13 cellular contexts compared by ENCODE assay signal in the genomic region with DNA sequence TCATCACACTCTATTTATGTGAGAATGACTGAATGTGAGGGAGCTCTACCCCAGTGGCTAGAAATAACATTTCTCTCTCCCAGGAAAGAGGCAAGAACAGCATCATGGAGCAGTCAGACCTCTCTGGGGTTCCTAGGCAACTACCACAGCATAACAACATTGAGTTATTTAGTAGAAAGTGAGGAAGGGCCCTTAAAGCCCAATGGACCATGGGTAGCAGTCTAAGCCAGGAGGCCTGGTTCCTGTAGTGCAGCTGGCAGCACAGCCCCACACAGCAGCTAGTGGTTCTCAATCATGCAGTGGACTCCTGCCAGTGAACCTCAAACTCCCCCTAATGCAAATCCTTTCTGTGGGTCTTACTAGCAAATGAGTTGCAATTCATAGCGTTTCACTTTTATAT. TPM values are rescaled to one million over a fixed set of nuclear protein-coding genes. Genes with fewer than 3 reads are reported as not detected.
DNase-seq lines count a peak whose midpoint lies in the region; ATAC-seq lines count a peak whose summit lies in the region.
"Had no signal": no experiment of that assay in that cellular context is flagged by ENCODE, and none has a peak within 500 bp of the region (broad histone marks: within the 10 kb centered on the region; RNA-seq: fewer than 3 reads in every experiment).

No MANE protein-coding gene starts in this region.

- no peak overlapping the region for H3K4me3 Mint-ChIP-seq in activated naive CD4-positive, alpha-beta T cell treated with anti-CD3 and anti-CD28 coated beads for 36 hours
- H3K4me3 Mint-ChIP-seq in T-helper 2 cell treated with Interferon-gamma antibody and Interleukin-4, amounts not matched to agents 5 μg/mL and 100 μg/mL, for 36 hours, result peak overlapping the region; percentile 61
- no peak overlapping the region for H3K4me3 Mint-ChIP-seq in stimulated activated naive CD8-positive, alpha-beta T cell treated with anti-CD3 and anti-CD28 coated beads, Interleukin-15, Interleukin-2, amounts not matched to agents 100 ng/mL and 50 ng/mL, for 24 hours

- no peaks in the 10 kb centered on the region for H3K27me3 ChIP-seq in effector memory CD4-positive, alpha-beta T cell (replicated peaks; ENCODE audit: control insufficient read depth, insufficient read depth, low read length, poor library complexity, severe bottlenecking)
- H3K27me3 ChIP-seq: dorsolateral prefrontal cortex had no signal

- CTCF ChIA-PET in activated naive CD4-positive, alpha-beta T cell treated with anti-CD3 and anti-CD28 coated beads for 36 hours (lab: Charles Lee), result interaction anchor here (0.7 to 1.7 kb wide), 6 partner anchors 17 to 254 kb away, joined by 3 to 5 read pairs (median 4); partner anchors contain the start of gene SPEF2

- peak; percentile 73 for DNase-seq in activated naive CD4-positive, alpha-beta T cell treated with anti-CD3 and anti-CD28 coated beads for 36 hours
- DNase-seq in activated naive CD4-positive, alpha-beta T cell treated with anti-CD3 and anti-CD28 coated beads, Interleukin-2, amount 50 U/mL, for 16 hours, result no peak
- DNase-seq in T-helper 2 cell treated with Interferon-gamma antibody and Interleukin-4, amounts not matched to agents 5 μg/mL and 100 μg/mL, for 36 hours (ENCODE audit: low spot score), result peak; percentile 33
- peak in 2 of 3 donors; percentile 3 to 7 for DNase-seq in effector memory CD4-positive, alpha-beta T cell
- no peak for DNase-seq in NCI-H2171 (lab: John Stamatoyannopoulos, UW)
- DNase-seq: dorsolateral prefrontal cortex, head of caudate nucleus, NCI-H345 had no signal

- no peaks in the 10 kb centered on the region for H3K27me3 Mint-ChIP-seq in activated naive CD4-positive, alpha-beta T cell treated with anti-CD3 and anti-CD28 coated beads for 36 hours (ENCODE audit: low read depth)
- no peaks in the 10 kb centered on the region for H3K27me3 Mint-ChIP-seq in T-helper 2 cell treated with Interferon-gamma antibody and Interleukin-4, amounts not matched to agents 5 μg/mL and 100 μg/mL, for 36 hours (ENCODE audit: low read depth)
- no peaks in the 10 kb centered on the region for H3K27me3 Mint-ChIP-seq in stimulated activated naive CD8-positive, alpha-beta T cell treated with anti-CD3 and anti-CD28 coated beads, Interleukin-15, Interleukin-2, amounts not matched to agents 100 ng/mL and 50 ng/mL, for 24 hours

- no peaks in the 10 kb centered on the region for H3K9me3 Mint-ChIP-seq in activated naive CD4-positive, alpha-beta T cell treated with anti-CD3 and anti-CD28 coated beads for 36 hours
- H3K9me3 Mint-ChIP-seq in T-helper 2 cell treated with Interferon-gamma antibody and Interleukin-4, amounts not matched to agents 5 μg/mL and 100 μg/mL, for 36 hours, result no peaks in the 10 kb centered on the region
- no peaks in the 10 kb centered on the region for H3K9me3 Mint-ChIP-seq in stimulated activated naive CD8-positive, alpha-beta T cell treated with anti-CD3 and anti-CD28 coated beads, Interleukin-15, Interleukin-2, amounts not matched to agents 100 ng/mL and 50 ng/mL, for 24 hours

- H3K27ac Mint-ChIP-seq in activated naive CD4-positive, alpha-beta T cell treated with anti-CD3 and anti-CD28 coated beads for 36 hours, result peak overlapping the region; percentile 75
- peak overlapping the region; percentile 80 for H3K27ac Mint-ChIP-seq in T-helper 2 cell treated with Interferon-gamma antibody and Interleukin-4, amounts not matched to agents 5 μg/mL and 100 μg/mL, for 36 hours
- H3K27ac Mint-ChIP-seq in stimulated activated naive CD8-positive, alpha-beta T cell treated with anti-CD3 and anti-CD28 coated beads, Interleukin-15, Interleukin-2, amounts not matched to agents 100 ng/mL and 50 ng/mL, for 24 hours, result peak overlapping the region; percentile 78

- H3K4me1 ChIP-seq in effector memory CD4-positive, alpha-beta T cell (ENCODE audit: control insufficient read depth, insufficient read depth, low read length, poor library complexity, severe bottlenecking), result peaks cover 22% of the 10 kb centered on the region

- no peaks in the 10 kb centered on the region for H3K36me3 ChIP-seq in effector memory CD4-positive, alpha-beta T cell (ENCODE audit: control insufficient read depth, insufficient read depth, low read length)

- H3K36me3 Mint-ChIP-seq in activated naive CD4-positive, alpha-beta T cell treated with anti-CD3 and anti-CD28 coated beads for 36 hours (ENCODE audit: low read depth), result no peaks in the 10 kb centered on the region
- H3K36me3 Mint-ChIP-seq in T-helper 2 cell treated with Interferon-gamma antibody and Interleukin-4, amounts not matched to agents 5 μg/mL and 100 μg/mL, for 36 hours (ENCODE audit: low read depth), result peaks cover 7% of the 10 kb centered on the region
- peaks cover 2% of the 10 kb centered on the region for H3K36me3 Mint-ChIP-seq in stimulated activated naive CD8-positive, alpha-beta T cell treated with anti-CD3 and anti-CD28 coated beads, Interleukin-15, Interleukin-2, amounts not matched to agents 100 ng/mL and 50 ng/mL, for 24 hours (ENCODE audit: low read depth)

- H3K4me3 ChIP-seq in effector memory CD4-positive, alpha-beta T cell (ENCODE audit: insufficient read depth, low read depth, low read length, poor library complexity, severe bottlenecking), result no peak overlapping the region
- H3K4me3 ChIP-seq: dorsolateral prefrontal cortex, SK-N-MC had no signal

- peak overlapping the region; percentile 45 for H3K27ac ChIP-seq in effector memory CD4-positive, alpha-beta T cell (ENCODE audit: insufficient read depth, low read length, poor library complexity, severe bottlenecking)
- H3K27ac ChIP-seq: SK-N-MC had no signal

- ATAC-seq in GM18502 (IDR thresholded peaks at IDR 0.05; ENCODE audit: poor library complexity, unreplicated experiment), result no peak
- ATAC-seq in GM19467 (IDR thresholded peaks at IDR 0.05; ENCODE audit: unreplicated experiment), result no peak
- ATAC-seq: HepG2 had no signal

- intact Hi-C loops in activated naive CD4-positive, alpha-beta T cell treated with anti-CD3 and anti-CD28 coated beads for 36 hours (cut with micrococcal nuclease), result loop anchor here (1.0 to 5.0 kb wide), 5 partner anchors 22 to 569 kb away; partner anchors contain the start of gene NADK2

- no peaks in the 10 kb centered on the region for H3K9me3 ChIP-seq in effector memory CD4-positive, alpha-beta T cell (ENCODE audit: control insufficient read depth, low read length)

- peaks cover 63% of the 10 kb centered on the region for H3K4me1 Mint-ChIP-seq in activated naive CD4-positive, alpha-beta T cell treated with anti-CD3 and anti-CD28 coated beads for 36 hours (ENCODE audit: low read depth)
- peaks cover 51% of the 10 kb centered on the region for H3K4me1 Mint-ChIP-seq in T-helper 2 cell treated with Interferon-gamma antibody and Interleukin-4, amounts not matched to agents 5 μg/mL and 100 μg/mL, for 36 hours (ENCODE audit: low read depth)
- peaks cover 69% of the 10 kb centered on the region for H3K4me1 Mint-ChIP-seq in stimulated activated naive CD8-positive, alpha-beta T cell treated with anti-CD3 and anti-CD28 coated beads, Interleukin-15, Interleukin-2, amounts not matched to agents 100 ng/mL and 50 ng/mL, for 24 hours (ENCODE audit: low read depth)

RNA-seq across cellular contexts. Expression of gene SPEF2, which starts 55.3 kb away (rescaled TPM):
- 1 to 10 TPM; 6.5 to 6.6 TPM for total RNA-seq in activated naive CD4-positive, alpha-beta T cell treated with anti-CD3 and anti-CD28 coated beads for 36 hours

Comparison
In these comparisons a context has a peak if more than half of its experiments do, and no peak if none do; other contexts are left out.
1. DNase-seq: peak in activated naive CD4-positive, alpha-beta T cell treated with anti-CD3 and anti-CD28 coated beads for 36 hours (single experiment), T-helper 2 cell treated with Interferon-gamma antibody and Interleukin-4, amounts not matched to agents 5 μg/mL and 100 μg/mL, for 36 hours (single experiment) and effector memory CD4-positive, alpha-beta T cell (2 of 3); none in activated naive CD4-positive, alpha-beta T cell treated with anti-CD3 and anti-CD28 coated beads, Interleukin-2, amount 50 U/mL, for 16 hours (single experiment) and NCI-H2171 (single experiment).
2. Peak in every context shown above with its lines, with median percentiles within 50 percentile points of each other: H3K27ac Mint-ChIP-seq.